Comparison of ENCODE assay signal across 1 cellular context in genomic region chr6:164085552-164086325, GRCh38.
TF ChIP-seq lines count a peak whose summit lies in the region.

No MANE protein-coding gene starts in this region.

TF ChIP-seq in GM23338, 12 proteins besides CTCF, POLR2A, EP300 and RAD21:
- TF ChIP-seq ZNF462 (CRISPR knock-in tag; IDR thresholded peaks at IDR 0.05) (no peak), ETS1 (IDR thresholded peaks at IDR 0.05) (no peak), REST (IDR thresholded peaks at IDR 0.05; ENCODE audit: unreplicated experiment) (no peak), EZH2phosphoT487 (IDR thresholded peaks at IDR 0.05; ENCODE audit: unreplicated experiment) (no peak), ZNF114 (CRISPR knock-in tag; IDR thresholded peaks at IDR 0.05) (no peak), POLR2AphosphoS5 (IDR thresholded peaks at IDR 0.05; ENCODE audit: low read depth) (no peak), STAT1 (IDR thresholded peaks at IDR 0.05; ENCODE audit: unreplicated experiment) (no peak), CREB1 (CRISPR knock-in tag; IDR thresholded peaks at IDR 0.05; ENCODE audit: low read depth) (no peak), ZNF331 (CRISPR knock-in tag; IDR thresholded peaks at IDR 0.05; ENCODE audit: low read depth) (no peak), NANOG (IDR thresholded peaks at IDR 0.05; ENCODE audit: borderline replicate concordance) (no peak), EZH2 (IDR thresholded peaks at IDR 0.05; ENCODE audit: low read depth, unreplicated experiment) (no peak)
